26 cellular contexts compared by ENCODE assay signal in genomic region chr6:44068607-44069296, GRCh38. TPM values are rescaled to one million over a fixed set of nuclear protein-coding genes. Genes with fewer than 3 reads are reported as not detected.
DNase-seq lines count a peak whose midpoint lies in the region; ATAC-seq and TF ChIP-seq lines count a peak whose summit lies in the region.
"Had no signal": no experiment of that assay in that cellular context is flagged by ENCODE, and none has a peak within 500 bp of the region (broad histone marks: within the 10 kb centered on the region; RNA-seq: fewer than 3 reads in every experiment).

No MANE protein-coding gene starts in this region.

- no peaks in the 10 kb centered on the region for H3K36me3 ChIP-seq in H7 (replicated peaks; ENCODE audit: control insufficient read depth, insufficient read depth, low read length)
- no peaks in the 10 kb centered on the region for H3K36me3 ChIP-seq in Panc1 (ENCODE audit: control insufficient read depth, insufficient read depth, low read length)
- H3K36me3 ChIP-seq in endodermal cell (ENCODE audit: control insufficient read depth, insufficient read depth, low read length) = no peaks in the 10 kb centered on the region
- H3K36me3 ChIP-seq: left ventricle myocardium inferior, tibial nerve, WERI-Rb-1 had no signal

- ATAC-seq in Panc1 (peak; percentile 13; the same call in 1 of the 2 replicates), GM19452 (IDR thresholded peaks at IDR 0.05; ENCODE audit: unreplicated experiment) (no peak)
- ATAC-seq: body of pancreas had no signal

- POLR2A ChIA-PET in Panc1 (lab: Charles Lee) = no interaction called here

- WGBS in endodermal cell (ENCODE audit: insufficient coverage in 1 of 2, insufficient read length in 1 of 2), 2 experiments = 22 to 65% methylated on average over 2 to 5 of the region's 5 CpGs

- H3K9me3 ChIP-seq in Panc1 (ENCODE audit: control insufficient read depth, insufficient read depth, low read depth, low read length) (no peaks in the 10 kb centered on the region), endodermal cell (ENCODE audit: control insufficient read depth, low read length) (no peaks in the 10 kb centered on the region)
- H3K9me3 ChIP-seq: body of pancreas, left ventricle myocardium inferior, tibial nerve had no signal

- no peaks in the 10 kb centered on the region for H3K36me3 Mint-ChIP-seq in endodermal cell (ENCODE audit: low read depth)
- H3K36me3 Mint-ChIP-seq: naive B cell had no signal

- H3K27me3 ChIP-seq in H7 (ENCODE audit: control insufficient read depth, insufficient read depth, low read length) = no peaks in the 10 kb centered on the region; the same call in 1 of the 2 replicates
- H3K27me3 ChIP-seq in Panc1 (ENCODE audit: control insufficient read depth, insufficient read depth, low read length) = no peaks in the 10 kb centered on the region
- no peaks in the 10 kb centered on the region for H3K27me3 ChIP-seq in endodermal cell (ENCODE audit: control insufficient read depth, insufficient read depth, low read length, poor library complexity, severe bottlenecking)
- H3K27me3 ChIP-seq: body of pancreas, tibial nerve had no signal

- no peak overlapping the region for H3K9ac ChIP-seq in endodermal cell (ENCODE audit: extremely low read depth, low read length, poor library complexity, severe bottlenecking)
- H3K9ac ChIP-seq: GM23248 had no signal

- H3K4me3 ChIP-seq in H7 (ENCODE audit: insufficient read depth, low read depth, low read length) (no peak overlapping the region), Panc1 (ENCODE audit: low read depth in 2 of 2, low read length in 2 of 2) (no peak overlapping the region), endodermal cell (ENCODE audit: low read length) (no peak overlapping the region)
- H3K4me3 ChIP-seq: body of pancreas, GM23248, left ventricle myocardium inferior, tibial nerve had no signal

- H3K27ac ChIP-seq in Panc1 (ENCODE audit: low read length) (peak overlapping the region; percentile 60; the same call in 1 of the 2 replicates), endodermal cell (ENCODE audit: low read depth, low read length) (no peak overlapping the region)
- H3K27ac ChIP-seq: body of pancreas, GM23248, left ventricle myocardium inferior, tibial nerve, WERI-Rb-1 had no signal

- DNase-seq in H7 (peak; percentile 85), Panc1 (ENCODE audit: low read depth, low spot score) (no peak), endodermal cell (peak; percentile 94), smooth muscle cell of the brain vasculature (ENCODE audit: low read depth, low spot score) (peak; percentile 87), GM13977 (ENCODE audit: low spot score) (no peak), HT-29 (ENCODE audit: low spot score) (no peak)
- DNase-seq: activated CD4-positive, alpha-beta T cell treated with anti-CD3 and anti-CD28 coated beads, Interleukin-2, amount 10 ng/mL, durations not matched to agents 24 days and 14 days; activated T-cell treated with anti-CD3 and anti-CD28 coated beads, Interleukin-2, amount 50 U/mL, for 1 hour; body of pancreas; Calu3; GM23248; islet precursor cell; left ventricle myocardium inferior; naive B cell; NCI-H1092; NCI-H187; NCI-H2171 treated with DMSO at 0.1 percent for 48 hours; NCI-H524 treated with DMSO at 0.1 percent for 48 hours; SHP77 treated with DMSO at 0.1 percent for 48 hours; small intestine; stimulated activated CD4-positive, alpha-beta T cell treated with anti-CD3 and anti-CD28 coated beads, Interleukin-1b, Interleukin-23, amount 100 ng/mL, for 48 hours; T-helper 9 cell; WERI-Rb-1 had no signal

- H3K27me3 Mint-ChIP-seq in endodermal cell (ENCODE audit: insufficient read depth) = peaks cover 6% of the 10 kb centered on the region

- CTCF ChIA-PET in Panc1 (lab: Charles Lee) = interaction anchor here (2.0 kb wide), 1 partner anchor 299 kb away, joined by 9 read pairs; the partner anchor contains the start of gene VEGFA

- in situ Hi-C loops in Panc1 (cut with HindIII; ENCODE audit: low pct_unique_long_range_greater_than_20kb, low sequenced_read_pairs) (no loop called here), GM13977 (cut with MboI; ENCODE audit: low pct_unique_long_range_greater_than_20kb, low sequenced_read_pairs, unreplicated experiment) (no loop called here)

- H3K4me1 ChIP-seq in Panc1 (ENCODE audit: control insufficient read depth, insufficient read depth, low read length) (peaks cover 24% of the 10 kb centered on the region), endodermal cell (ENCODE audit: control insufficient read depth, insufficient read depth, low read length) (peaks cover 14% of the 10 kb centered on the region)

- intact Hi-C loops in Panc1 (cut with micrococcal nuclease; ENCODE audit: unreplicated experiment) = no loop called here

- TF ChIP-seq CTCF in Panc1 (IDR thresholded peaks at IDR 0.05) = no peak
- no peak for TF ChIP-seq CTCF in endodermal cell (conservative IDR thresholded peaks at IDR 0.05)
- TF ChIP-seq CTCF in GM13977 (IDR thresholded peaks at IDR 0.05; ENCODE audit: extremely low read depth, insufficient read depth, missing control alignments) = no peak

- H3K4me1 Mint-ChIP-seq in endodermal cell = peaks cover 41% of the 10 kb centered on the region

- no TSS peak for BruUV-seq in Panc1 (replicated peaks; lab: Mats Ljungman, UMichigan)

- H3K4me3 Mint-ChIP-seq in endodermal cell = peak overlapping the region; percentile 28
- H3K4me3 Mint-ChIP-seq: activated CD4-positive, alpha-beta T cell treated with anti-CD3 and anti-CD28 coated beads, Interleukin-2, amount 10 ng/mL, durations not matched to agents 24 days and 14 days; CD14-positive monocyte; naive B cell had no signal

- no peaks in the 10 kb centered on the region for H3K9me3 Mint-ChIP-seq in endodermal cell
- H3K9me3 Mint-ChIP-seq: activated CD4-positive, alpha-beta T cell treated with anti-CD3 and anti-CD28 coated beads, Interleukin-2, amount 10 ng/mL, durations not matched to agents 24 days and 14 days; naive B cell had no signal

- peak overlapping the region; percentile 94 for H3K27ac Mint-ChIP-seq in endodermal cell
- H3K27ac Mint-ChIP-seq: activated CD4-positive, alpha-beta T cell treated with anti-CD3 and anti-CD28 coated beads, Interleukin-2, amount 10 ng/mL, durations not matched to agents 24 days and 14 days had no signal

RNA-seq across cellular contexts. Expression of gene MRPL14, which starts 58.5 kb away (rescaled TPM):
- total RNA-seq in H7 (2014; rRNA removed; shearing (Covaris generic)) = 91.0 and 92.0 TPM in 2 replicates
- 82.0 TPM for total RNA-seq in Panc1 (2021; ENCODE audit: unreplicated experiment)
- 80.3 TPM for polyA plus RNA-seq in Panc1 (2012; ENCODE audit: insufficient read length)
- total RNA-seq in endodermal cell = 10 to 100 TPM; 66.5 to 69.6 TPM
- polyA plus RNA-seq in endodermal cell (2013, experiment 1 of 2) = 63.6 TPM
- polyA plus RNA-seq in endodermal cell (2013, experiment 2 of 2) = 56.9 TPM
- 158 and 160 TPM in 2 replicates for total RNA-seq in HT-29 (2014; rRNA removed; shearing (Covaris generic))

RNA-seq across cellular contexts. Expression of gene TMEM63B, which starts 58.6 kb away (rescaled TPM):
- total RNA-seq in H7 (2014; rRNA removed; shearing (Covaris generic)) = 24.9 and 36.2 TPM in 2 replicates
- total RNA-seq in Panc1 (2021; ENCODE audit: unreplicated experiment) (54.1 TPM), endodermal cell (10 to 100 TPM; 64.6 to 65.2 TPM)
- 81.4 TPM for polyA plus RNA-seq in Panc1 (2012; ENCODE audit: insufficient read length)
- polyA plus RNA-seq in endodermal cell (2013, experiment 1 of 2) = 46.5 TPM
- polyA plus RNA-seq in endodermal cell (2013, experiment 2 of 2) = 41.4 TPM
- total RNA-seq in HT-29 (2014; rRNA removed; shearing (Covaris generic)) = 23.3 and 23.9 TPM in 2 replicates

Comparison
In these comparisons a context has a peak if more than half of its experiments do, and no peak if none do; other contexts are left out.
1. DNase-seq: peak in H7 (single experiment), endodermal cell (single experiment) and smooth muscle cell of the brain vasculature (single experiment); none in Panc1 (single experiment), GM13977 (single experiment) and HT-29 (single experiment).